Comparison of ENCODE assay signal across 10 cellular contexts in the genomic region with DNA sequence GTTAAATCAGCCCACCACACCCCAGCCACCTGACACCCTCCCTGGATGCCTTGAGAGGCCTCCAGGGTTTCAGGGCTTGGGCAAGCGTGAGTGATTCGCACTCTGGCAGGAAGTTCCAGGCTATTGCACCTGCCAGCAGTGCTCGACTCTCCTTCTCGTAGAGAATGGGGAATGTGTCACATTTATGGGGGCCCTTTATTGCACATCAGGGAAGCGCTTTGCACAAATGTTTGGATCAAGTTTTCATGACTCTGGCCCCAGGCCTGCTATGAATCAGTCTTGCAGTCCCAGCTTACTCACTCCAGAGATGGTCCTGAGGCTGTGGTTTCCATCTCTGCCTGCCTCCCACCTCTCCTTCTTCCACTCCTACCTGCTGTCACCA.
DNase-seq lines count a peak whose midpoint lies in the region; TF ChIP-seq lines count a peak whose summit lies in the region.
"Had no signal": no experiment of that assay in that cellular context is flagged by ENCODE, and none has a peak within 500 bp of the region (broad histone marks: within the 10 kb centered on the region; RNA-seq: fewer than 3 reads in every experiment).

No MANE protein-coding gene starts in this region.

- no peaks in the 10 kb centered on the region for H3K27me3 ChIP-seq in SJCRH30

- DNase-seq in GOT3 (lab: John Stamatoyannopoulos, UW) = peak; percentile 17
- DNase-seq in SJCRH30 = peak; percentile 11 to 27
- DNase-seq in foreskin fibroblast = peak; percentile 84 to 89
- DNase-seq in stromal cell of bone marrow (ENCODE audit: low read depth) = peak; percentile 65
- no peak for DNase-seq in T-helper 2 cell
- no peak for DNase-seq in central memory CD4-positive, alpha-beta T cell
- no peak for DNase-seq in H4 (ENCODE audit: low spot score)
- DNase-seq: activated CD4-positive, alpha-beta memory T cell treated with anti-CD3 and anti-CD28 coated beads, Interleukin-2, amount 10 ng/mL, durations not matched to agents 7 days and 5 days; NCI-H524; stimulated activated CD8-positive, alpha-beta memory T cell treated with anti-CD3 and anti-CD28 coated beads, Interleukin-4, amount 100 ng/mL, for 48 hours had no signal

- H3K4me3 ChIP-seq in SJCRH30 = no peak overlapping the region
- H3K4me3 ChIP-seq in foreskin fibroblast (ENCODE audit: low read depth in 1 of 2, low read length in 2 of 2) = no peak overlapping the region

- H3K4me1 ChIP-seq in SJCRH30 = no peaks in the 10 kb centered on the region

- TF ChIP-seq CTCF in foreskin fibroblast (IDR thresholded peaks at IDR 0.05; ENCODE audit: low read depth, low read length) = no peak

- H3K27ac ChIP-seq in SJCRH30 = no peak overlapping the region

- no peaks in the 10 kb centered on the region for H3K36me3 ChIP-seq in SJCRH30

- no peaks in the 10 kb centered on the region for H3K9me3 ChIP-seq in SJCRH30 (replicated peaks)

Comparison
In these comparisons a context has a peak if more than half of its experiments do, and no peak if none do; other contexts are left out.
1. DNase-seq: peak in GOT3 (single experiment), SJCRH30 (2 of 2), foreskin fibroblast (2 of 2) and stromal cell of bone marrow (single experiment); none in T-helper 2 cell (0 of 5), central memory CD4-positive, alpha-beta T cell (single experiment) and H4 (single experiment).